Comparison of ENCODE assay signal across 12 cellular contexts in the genomic region with DNA sequence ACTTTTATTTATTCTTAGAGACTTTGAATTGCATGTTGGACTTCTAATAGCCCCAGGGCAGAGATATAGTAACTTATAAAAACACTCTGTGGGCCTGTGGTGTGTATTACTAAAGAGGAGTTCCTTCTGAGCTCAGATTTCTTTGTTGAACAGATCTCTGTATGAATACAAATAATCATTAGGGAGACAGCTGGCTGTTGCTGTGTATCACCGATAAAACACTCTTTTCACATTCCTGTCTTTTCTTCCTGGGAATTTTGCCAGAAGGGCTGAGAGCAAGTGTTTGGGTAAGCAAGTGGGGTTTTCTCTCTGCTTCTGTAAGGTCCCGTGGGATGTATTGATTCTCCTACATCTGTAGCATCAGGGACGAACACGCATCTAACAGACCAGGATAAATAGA.
DNase-seq lines count a peak whose midpoint lies in the region; ATAC-seq lines count a peak whose summit lies in the region.
"Had no signal": no experiment of that assay in that cellular context is flagged by ENCODE, and none has a peak within 500 bp of the region (broad histone marks: within the 10 kb centered on the region; RNA-seq: fewer than 3 reads in every experiment).

No MANE protein-coding gene starts in this region.

- H3K9me3 ChIP-seq in KOPT-K1 (ENCODE audit: insufficient read depth, low read length, poor library complexity, severe bottlenecking): no peaks in the 10 kb centered on the region

- ATAC-seq in naive thymus-derived CD8-positive, alpha-beta T cell: no peak
- ATAC-seq: natural killer cell had no signal

- H3K36me3 Mint-ChIP-seq in naive thymus-derived CD8-positive, alpha-beta T cell: no peaks in the 10 kb centered on the region
- H3K36me3 Mint-ChIP-seq: natural killer cell had no signal

- no peak overlapping the region for H3K4me3 Mint-ChIP-seq in naive thymus-derived CD8-positive, alpha-beta T cell
- H3K4me3 Mint-ChIP-seq: natural killer cell had no signal

- H3K27ac Mint-ChIP-seq in naive thymus-derived CD8-positive, alpha-beta T cell: no peak overlapping the region
- H3K27ac Mint-ChIP-seq: natural killer cell had no signal

- H3K9me3 Mint-ChIP-seq in naive thymus-derived CD8-positive, alpha-beta T cell: no peaks in the 10 kb centered on the region
- H3K9me3 Mint-ChIP-seq: natural killer cell had no signal

- intact Hi-C loops in cardiac septum (cut with DNase I): no loop called here

- no peaks in the 10 kb centered on the region for H3K36me3 ChIP-seq in KOPT-K1 (ENCODE audit: insufficient read depth, low read length)

- peak overlapping the region; percentile 97 for H3K27ac ChIP-seq in KOPT-K1 (ENCODE audit: low read depth, low read length, poor library complexity, severe bottlenecking)

- DNase-seq in AG08396 (ENCODE audit: low spot score) (peak; percentile 32), T1000 (lab: John Stamatoyannopoulos, UW) (peak; percentile 41), glomerular visceral epithelial cell (ENCODE audit: extremely low spot score) (peak; percentile 18), cardiac septum (ENCODE audit: low spot score) (no peak), NAMALWA (ENCODE audit: low spot score) (no peak), NOMO-1 (lab: John Stamatoyannopoulos, UW; ENCODE audit: unreplicated experiment in 2 of 2) (no peak)
- DNase-seq in naive thymus-derived CD8-positive, alpha-beta T cell: no peak
- DNase-seq: C1 segment of cervical spinal cord; natural killer cell; NCI-H187; stimulated activated CD4-positive, alpha-beta T cell treated with anti-CD3 and anti-CD28 coated beads, Interleukin-12 subunit alpha, Interleukin-12 subunit beta, amount 100 ng/mL, for 4 hours had no signal

- H3K27me3 Mint-ChIP-seq in naive thymus-derived CD8-positive, alpha-beta T cell: no peaks in the 10 kb centered on the region

- H3K4me1 Mint-ChIP-seq in naive thymus-derived CD8-positive, alpha-beta T cell: peaks cover 8 to 26% (median 14%) of the 10 kb centered on the region in 4 donors

- POLR2A ChIA-PET in naive thymus-derived CD8-positive, alpha-beta T cell (lab: Charles Lee): no interaction called here

Comparison
In these comparisons a context has a peak if more than half of its experiments do, and no peak if none do; other contexts are left out.
1. DNase-seq: peak in AG08396 (single experiment), T1000 (single experiment) and glomerular visceral epithelial cell (single experiment); none in cardiac septum (single experiment), NAMALWA (single experiment), NOMO-1 (0 of 2) and naive thymus-derived CD8-positive, alpha-beta T cell (0 of 10).